Comparison of ENCODE assay signal across 21 cellular contexts in the genomic region with DNA sequence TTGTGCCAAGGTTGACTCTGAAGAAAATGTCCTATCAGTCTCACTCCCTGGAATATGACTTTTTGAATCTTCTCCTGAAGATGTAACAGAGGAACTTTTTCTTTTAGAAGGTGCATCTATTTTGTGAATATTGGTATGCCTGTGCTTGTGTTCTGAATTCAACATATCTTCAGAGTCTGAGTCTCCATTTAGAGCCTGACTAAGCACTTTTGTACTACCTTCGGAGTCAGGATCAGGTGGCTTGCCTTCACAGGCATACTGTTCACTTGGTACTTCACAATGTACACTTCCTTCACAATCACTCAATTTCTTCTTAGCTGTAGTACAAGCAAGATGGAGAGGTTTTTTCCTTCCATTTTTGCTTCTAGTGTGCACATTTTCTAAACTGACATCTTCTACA. TPM values are rescaled to one million over a fixed set of nuclear protein-coding genes. Genes with fewer than 3 reads are reported as not detected.
DNase-seq lines count a peak whose midpoint lies in the region; ATAC-seq, FAIRE-seq and TF ChIP-seq lines count a peak whose summit lies in the region.
"Had no signal": no experiment of that assay in that cellular context is flagged by ENCODE, and none has a peak within 500 bp of the region (broad histone marks: within the 10 kb centered on the region; RNA-seq: fewer than 3 reads in every experiment).

No MANE protein-coding gene starts in this region.

- H3K27ac ChIP-seq in HepG2 (ENCODE audit: extremely low read length, insufficient read depth, low read length) (no peak overlapping the region), right lobe of liver (no peak overlapping the region)
- H3K27ac ChIP-seq: esophagus squamous epithelium, gastroesophageal sphincter, ovary, right atrium auricular region had no signal

- H3K4me2 ChIP-seq in HepG2 (ENCODE audit: low read depth, low read length), result no peak overlapping the region

- in situ Hi-C loops in HepG2 (cut with HindIII; ENCODE audit: extremely low pct_ligation_motif_present, low pct_unique_long_range_greater_than_20kb), result no loop called here
- in situ Hi-C loops in GM13976 (cut with MboI; ENCODE audit: low sequenced_read_pairs, unreplicated experiment), result loop anchor here (25.0 kb wide), 1 partner anchor 190 kb away; a partner anchor contains a TSS

- H3K27me3 Mint-ChIP-seq in activated CD8-positive, alpha-beta T cell treated with anti-CD3 and anti-CD28 coated beads, Interleukin-2, amount 10 ng/mL, durations not matched to agents 7 days and 5 days (ENCODE audit: low read depth), result no peaks in the 10 kb centered on the region

- no peak for TF ChIP-seq POLR2A in HepG2 (IDR thresholded peaks at IDR 0.05; ENCODE audit: insufficient read depth in 1 of 2, low read depth in 2 of 2, low read length in 2 of 2)
- no peak for TF ChIP-seq POLR2A in right lobe of liver (IDR thresholded peaks at IDR 0.05)

- H3K4me1 Mint-ChIP-seq in activated CD8-positive, alpha-beta T cell treated with anti-CD3 and anti-CD28 coated beads, Interleukin-2, amount 10 ng/mL, durations not matched to agents 7 days and 5 days (ENCODE audit: low read depth), result peaks cover 14% of the 10 kb centered on the region

- FAIRE-seq in HepG2 (lab: Jason Lieb, UNC), result no peak

- H3K36me3 ChIP-seq in HepG2 (replicated peaks in 1 of 2; ENCODE audit: control insufficient read depth in 1 of 2, insufficient read depth in 2 of 2, low read length in 2 of 2), result peaks cover 19 to 61% of the 10 kb centered on the region in 2 experiments
- peaks cover 0 to 63% (median 20%) of the 10 kb centered on the region in 4 donors for H3K36me3 ChIP-seq in right lobe of liver
- H3K36me3 ChIP-seq: ovary had no signal

- H3K9ac ChIP-seq in HepG2 (ENCODE audit: insufficient read depth, low read depth, low read length), result no peak overlapping the region

- ATAC-seq in HepG2 (no peak), right lobe of liver (no peak), esophagus mucosa (peak; percentile 5), GM18511 (IDR thresholded peaks at IDR 0.05; ENCODE audit: unreplicated experiment) (no peak), GM18520 (IDR thresholded peaks at IDR 0.05; ENCODE audit: unreplicated experiment) (no peak)
- ATAC-seq in activated CD8-positive, alpha-beta T cell treated with anti-CD3 and anti-CD28 coated beads, Interleukin-2, amount 10 ng/mL, durations not matched to agents 7 days and 5 days, result no peak
- ATAC-seq: gastroesophageal sphincter had no signal

- H3K27ac Mint-ChIP-seq in activated CD8-positive, alpha-beta T cell treated with anti-CD3 and anti-CD28 coated beads, Interleukin-2, amount 10 ng/mL, durations not matched to agents 7 days and 5 days, result peak overlapping the region; percentile 71

- H3K4me3 ChIP-seq in HepG2 (replicated peaks in 1 of 3; ENCODE audit: insufficient read depth in 1 of 3, low read depth in 2 of 3, low read length in 3 of 3), result no peak overlapping the region
- no peak overlapping the region for H3K4me3 ChIP-seq in right lobe of liver
- H3K4me3 ChIP-seq: dorsolateral prefrontal cortex, esophagus squamous epithelium, gastroesophageal sphincter, ovary, right atrium auricular region had no signal

- intact Hi-C loops in HepG2 (cut with micrococcal nuclease; ENCODE audit: unreplicated experiment) (loop anchor here (5.0 kb wide), 1 partner anchor 35 kb away; no protein-coding TSS in a partner anchor), right lobe of liver (cut with DNase I) (no loop called here)

- H3K9me3 ChIP-seq in HepG2 (ENCODE audit: low read length), result no peaks in the 10 kb centered on the region
- H3K9me3 ChIP-seq in right lobe of liver, result no peaks in the 10 kb centered on the region
- H3K9me3 ChIP-seq: esophagus squamous epithelium, gastroesophageal sphincter, ovary, right atrium auricular region had no signal

- TF ChIP-seq CTCF in HepG2 (CRISPR knock-in tag; IDR thresholded peaks at IDR 0.05) (no peak), right lobe of liver (IDR thresholded peaks at IDR 0.05) (no peak), GM13976 (IDR thresholded peaks at IDR 0.05; ENCODE audit: borderline replicate concordance, control extremely low read depth, extremely low read depth, insufficient read depth, missing control alignments) (no peak)

- H3K4me1 ChIP-seq in HepG2 (ENCODE audit: insufficient read depth, low read length) (no peaks in the 10 kb centered on the region), right lobe of liver (no peaks in the 10 kb centered on the region)
- H3K4me1 ChIP-seq: esophagus squamous epithelium, right atrium auricular region had no signal

- H3K79me2 ChIP-seq in HepG2 (ENCODE audit: insufficient read depth, low read length), result no peaks in the 10 kb centered on the region

- DNase-seq in HepG2 (ENCODE audit: low spot score), result no peak
- no peak for DNase-seq in right lobe of liver
- DNase-seq in activated CD8-positive, alpha-beta T cell treated with anti-CD3 and anti-CD28 coated beads, Interleukin-2, amount 10 ng/mL, durations not matched to agents 7 days and 5 days, result no peak
- DNase-seq in GM13976 (ENCODE audit: low spot score), result no peak
- DNase-seq: activated CD4-positive, alpha-beta T cell treated with anti-CD3 and anti-CD28 coated beads, Interleukin-2, amount 50 U/mL, for 48 hours; caudate nucleus; COR-L47; DND-41; dorsolateral prefrontal cortex; esophagus squamous epithelium; H7; NCI-H187 treated with DMSO at 0.1 percent for 48 hours; NCI-H226; ovary; Right ventricle myocardium superior; SW 1271 had no signal

- no peaks in the 10 kb centered on the region for H3K9me3 Mint-ChIP-seq in activated CD8-positive, alpha-beta T cell treated with anti-CD3 and anti-CD28 coated beads, Interleukin-2, amount 10 ng/mL, durations not matched to agents 7 days and 5 days (ENCODE audit: insufficient read depth)

- H3K27me3 ChIP-seq in HepG2 (ENCODE audit: control insufficient read depth in 1 of 2, insufficient read depth in 2 of 2, low read length in 2 of 2), result no peaks in the 10 kb centered on the region
- no peaks in the 10 kb centered on the region for H3K27me3 ChIP-seq in right lobe of liver
- H3K27me3 ChIP-seq: dorsolateral prefrontal cortex, esophagus squamous epithelium, gastroesophageal sphincter, ovary, right atrium auricular region had no signal

- WGBS in HepG2 (ENCODE audit: low lambda C conversion rate), result 100% methylated on average over 1 of the region's 1 CpG
- WGBS in right lobe of liver (ENCODE audit: insufficient coverage, low coverage, low lambda C conversion rate, missing lambda C conversion rate), result no CpG with 5 or more reads among the region's 1 CpG

- H4K20me1 ChIP-seq in HepG2 (ENCODE audit: insufficient read depth, low read length), result no peaks in the 10 kb centered on the region

- CTCF ChIA-PET in HepG2 (lab: Yijun Ruan, JAX; ENCODE audit: low intra/inter-chr PET ratio, low total read pairs), result no interaction called here
- CTCF ChIA-PET in activated CD8-positive, alpha-beta T cell treated with anti-CD3 and anti-CD28 coated beads, Interleukin-2, amount 10 ng/mL, durations not matched to agents 7 days and 5 days (lab: Charles Lee), result interaction anchor here (1.5 kb wide), 1 partner anchor 14 kb away, joined by 3 read pairs; no protein-coding TSS in a partner anchor

- no peak for TF ChIP-seq RAD21 in HepG2 (CRISPR knock-in tag; IDR thresholded peaks at IDR 0.05)

- POLR2A ChIA-PET in HepG2 (lab: Yijun Ruan, JAX), result no interaction called here
- POLR2A ChIA-PET in activated CD8-positive, alpha-beta T cell treated with anti-CD3 and anti-CD28 coated beads, Interleukin-2, amount 10 ng/mL, durations not matched to agents 7 days and 5 days (lab: Charles Lee), result no interaction called here

- H3K4me3 Mint-ChIP-seq in activated CD8-positive, alpha-beta T cell treated with anti-CD3 and anti-CD28 coated beads, Interleukin-2, amount 10 ng/mL, durations not matched to agents 7 days and 5 days, result no peak overlapping the region

- no peak for TF ChIP-seq EP300 in HepG2 (IDR thresholded peaks at IDR 0.05; ENCODE audit: low read depth in 2 of 2, low read length in 2 of 2)
- TF ChIP-seq EP300 in HepG2 (CRISPR knock-in tag; IDR thresholded peaks at IDR 0.05; ENCODE audit: borderline replicate concordance), result no peak

- H3K36me3 Mint-ChIP-seq in activated CD8-positive, alpha-beta T cell treated with anti-CD3 and anti-CD28 coated beads, Interleukin-2, amount 10 ng/mL, durations not matched to agents 7 days and 5 days (ENCODE audit: low read depth), result peaks cover 60% of the 10 kb centered on the region

- H2AFZ ChIP-seq in HepG2 (ENCODE audit: low read length), result no peak overlapping the region

- BruUV-seq in HepG2 (replicated peaks; lab: Mats Ljungman, UMichigan), result no TSS peak

RNA-seq across cellular contexts. Expression of a gene that starts 13.6 kb away (rescaled TPM):
- total RNA-seq in HepG2 (2016; rRNA removed; fragmentation: Illumina TruSeq; extraction: Trizol) (173 and 184 TPM in 2 replicates), right lobe of liver (10 to 100 TPM; 17.1 to 32.4 (median 26.0) TPM), esophagus mucosa (55.9 TPM)
- 63.4 and 63.6 TPM in 2 replicates for total RNA-seq in HepG2 (2016; cell fraction: cytosol; rRNA removed; fragmentation: Illumina TruSeq; extraction: Trizol; ENCODE audit: low read depth)
- total RNA-seq in HepG2 (2016; cell fraction: insoluble cytoplasmic fraction; rRNA removed; fragmentation: Illumina TruSeq; extraction: Trizol), result 173 and 194 TPM in 2 replicates
- 86.8 and 90.7 TPM in 2 replicates for total RNA-seq in HepG2 (2016; cell fraction: membrane; rRNA removed; fragmentation: Illumina TruSeq; extraction: Trizol)
- 72.7 and 90.4 TPM in 2 replicates for total RNA-seq in HepG2 (2016; cell fraction: nucleus; rRNA removed; fragmentation: Illumina TruSeq; extraction: Trizol)
- 48.0 and 63.6 TPM in 2 replicates for polyA plus RNA-seq in HepG2 (2011; rRNA removed)
- 34.3 and 49.4 TPM in 2 replicates for polyA plus RNA-seq in HepG2 (2011; cell fraction: cytosol; rRNA removed)
- 15.8 and 21.3 TPM in 2 replicates for polyA plus RNA-seq in HepG2 (2011; cell fraction: nucleus; rRNA removed)
- 53.0 and 76.8 TPM in 2 replicates for polyA plus RNA-seq in HepG2 (2012)
- 55.8 and 70.6 TPM in 2 replicates for polyA plus RNA-seq in HepG2 (2016; cell fraction: cytosol; fragmentation: Illumina TruSeq; extraction: Trizol; ENCODE audit: low read depth)
- polyA plus RNA-seq in HepG2 (2016; cell fraction: insoluble cytoplasmic fraction; fragmentation: Illumina TruSeq; extraction: Trizol; ENCODE audit: low read depth), result 206 and 228 TPM in 2 replicates
- polyA plus RNA-seq in HepG2 (2016; cell fraction: membrane; fragmentation: Illumina TruSeq; extraction: Trizol; ENCODE audit: low read depth), result 73.9 and 74.0 TPM in 2 replicates
- polyA plus RNA-seq in HepG2 (2016; cell fraction: nucleus; fragmentation: Illumina TruSeq; extraction: Trizol; ENCODE audit: insufficient read depth, low read depth), result 139 and 145 TPM in 2 replicates
- polyA minus RNA-seq in HepG2 (2011; rRNA and poly(A)+ RNA removed; ENCODE audit: low replicate concordance), result 9.2 and 15.6 TPM in 2 replicates
- polyA minus RNA-seq in HepG2 (2011; cell fraction: cytosol; rRNA and poly(A)+ RNA removed), result 19.7 and 23.0 TPM in 2 replicates
- polyA minus RNA-seq in HepG2 (2011; cell fraction: nucleus; rRNA and poly(A)+ RNA removed), result 33.6 and 41.3 TPM in 2 replicates
- total RNA-seq in activated CD8-positive, alpha-beta T cell treated with anti-CD3 and anti-CD28 coated beads, Interleukin-2, amount 10 ng/mL, durations not matched to agents 7 days and 5 days, result 10 to 100 TPM; 69.0 to 74.5 TPM
